8 cellular contexts compared by ENCODE assay signal in the genomic region with DNA sequence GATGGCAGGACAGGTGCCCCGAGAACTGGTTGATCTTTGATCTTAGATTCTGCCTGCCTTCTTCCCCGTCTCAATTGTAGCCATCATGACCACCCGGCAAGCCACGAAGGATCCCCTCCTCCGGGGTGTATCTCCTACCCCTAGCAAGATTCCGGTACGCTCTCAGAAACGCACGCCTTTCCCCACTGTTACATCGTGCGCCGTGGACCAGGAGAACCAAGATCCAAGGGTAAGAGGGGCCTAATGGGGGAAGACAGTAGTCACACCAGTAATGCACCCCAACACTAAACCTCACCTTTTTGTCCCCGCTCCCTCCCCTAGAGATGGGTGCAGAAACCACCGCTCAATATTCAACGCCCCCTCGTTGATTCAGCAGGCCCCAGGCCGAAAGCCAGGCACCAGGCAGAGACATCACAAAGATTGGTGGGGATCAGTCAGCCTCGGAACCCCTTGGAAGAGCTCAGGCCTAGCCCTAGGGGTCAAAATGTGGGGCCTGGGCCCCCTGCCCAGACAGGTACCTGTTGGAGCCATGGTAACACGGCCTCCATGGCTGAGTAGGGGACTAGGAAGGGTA. TPM values are rescaled to one million over a fixed set of nuclear protein-coding genes. Genes with fewer than 3 reads are reported as not detected.
A peak's percentile ranks its signal among the peaks of the same experiment; 100 is the strongest.
DNase-seq lines count a peak whose midpoint lies in the region; ATAC-seq and TF ChIP-seq lines count a peak whose summit lies in the region.

No MANE protein-coding gene starts in this region.

- H3K4me3 ChIP-seq in CD4-positive, alpha-beta memory T cell (ENCODE audit: low read length in 2 of 2), result peak overlapping the region; percentile 54 to 77
- peak overlapping the region; percentile 93 for H3K4me3 ChIP-seq in NB4 (ENCODE audit: low read depth, low read length)
- peak overlapping the region; percentile 93 for H3K4me3 ChIP-seq in endodermal cell (ENCODE audit: low read length)
- peak overlapping the region; percentile 86 to 93 for H3K4me3 ChIP-seq in neutrophil (ENCODE audit: low read depth in 1 of 2, low read length in 1 of 2)

- POLR2A ChIA-PET in CD4-positive, alpha-beta memory T cell (lab: Charles Lee; ENCODE audit: partially characterized antibody), result interaction anchor here (0.7 to 2.0 kb wide), 12 partner anchors 8 to 458 kb away, joined by 3 to 20 read pairs (median 6); a partner anchor contains a TSS

- 14 to 20% methylated on average over 9 to 19 of the region's 19 CpGs for WGBS in endodermal cell (ENCODE audit: insufficient coverage in 1 of 2, insufficient read length in 1 of 2), 2 experiments

- H3K4me1 ChIP-seq in CD4-positive, alpha-beta memory T cell (ENCODE audit: insufficient read depth, low read length), result peaks cover 14% of the 10 kb centered on the region
- peaks cover 4% of the 10 kb centered on the region for H3K4me1 ChIP-seq in endodermal cell (ENCODE audit: control insufficient read depth, insufficient read depth, low read length)
- peaks cover 18 to 20% of the 10 kb centered on the region in 2 experiments for H3K4me1 ChIP-seq in neutrophil (ENCODE audit: control insufficient read depth in 1 of 2, insufficient read depth in 1 of 2, low read depth in 1 of 2, low read length in 1 of 2)

- H3K27ac Mint-ChIP-seq in CD4-positive, alpha-beta memory T cell, result peak overlapping the region in 6 of 7 donors; percentile 59 to 96 (median 92)
- H3K27ac Mint-ChIP-seq in endodermal cell, result peak overlapping the region; percentile 99

- no peaks in the 10 kb centered on the region for H3K27me3 ChIP-seq in CD4-positive, alpha-beta memory T cell (ENCODE audit: insufficient read depth, low read length)
- H3K27me3 ChIP-seq in endodermal cell (ENCODE audit: control insufficient read depth, insufficient read depth, low read length, poor library complexity, severe bottlenecking) (peaks cover 11% of the 10 kb centered on the region), neutrophil (peaks cover 7% of the 10 kb centered on the region)

- H3K9me3 ChIP-seq in CD4-positive, alpha-beta memory T cell (ENCODE audit: control insufficient read depth in 1 of 2, low read length in 2 of 2), result no peaks in the 10 kb centered on the region
- H3K9me3 ChIP-seq in endodermal cell (ENCODE audit: control insufficient read depth, low read length), result no peaks in the 10 kb centered on the region
- H3K9me3 ChIP-seq in neutrophil, result no peaks in the 10 kb centered on the region

- no peaks in the 10 kb centered on the region for H3K27me3 Mint-ChIP-seq in CD4-positive, alpha-beta memory T cell
- peaks cover 11% of the 10 kb centered on the region for H3K27me3 Mint-ChIP-seq in endodermal cell (ENCODE audit: insufficient read depth)

- H3K36me3 Mint-ChIP-seq in CD4-positive, alpha-beta memory T cell, result no peaks in the 10 kb centered on the region
- peaks cover 18% of the 10 kb centered on the region for H3K36me3 Mint-ChIP-seq in endodermal cell (ENCODE audit: low read depth)

- peak overlapping the region; percentile 51 for H3K27ac ChIP-seq in CD4-positive, alpha-beta memory T cell (ENCODE audit: low read depth, low read length)
- no peak overlapping the region for H3K27ac ChIP-seq in endodermal cell (ENCODE audit: low read depth, low read length)
- no peak overlapping the region for H3K27ac ChIP-seq in neutrophil

- TF ChIP-seq CTCF in NB4 (IDR thresholded peaks at IDR 0.05; ENCODE audit: low read depth, low read length) (no peak), endodermal cell (conservative IDR thresholded peaks at IDR 0.05) (no peak), neutrophil (IDR thresholded peaks at IDR 0.05) (no peak)

- DNase-seq in CD4-positive, alpha-beta memory T cell, result peak in 1 of 5 donors; percentile 35
- no peak for DNase-seq in NB4 (ENCODE audit: low read depth)
- DNase-seq in endodermal cell, result no peak
- no peak for DNase-seq in NCI-H526 treated with DMSO at 0.1 percent for 48 hours (lab: John Stamatoyannopoulos, UW)
- DNase-seq in Kasumi-1 (lab: John Stamatoyannopoulos, UW), result no peak
- DNase-seq in activated gamma-delta T cell treated with Interleukin-2 at 50 U/mL for 16 hours, result no peak

- CTCF ChIA-PET in CD4-positive, alpha-beta memory T cell (lab: Charles Lee; ENCODE audit: partially characterized antibody), result interaction anchor here (0.8 to 2.9 kb wide), 9 partner anchors 8 to 235 kb away, joined by 3 to 24 read pairs (median 4); a partner anchor contains a TSS

- no peaks in the 10 kb centered on the region for H3K36me3 ChIP-seq in CD4-positive, alpha-beta memory T cell (ENCODE audit: insufficient read depth, low read length)
- H3K36me3 ChIP-seq in endodermal cell (ENCODE audit: control insufficient read depth, insufficient read depth, low read length) (peaks cover 27% of the 10 kb centered on the region), neutrophil (peaks cover 16% of the 10 kb centered on the region)

- H3K9me3 Mint-ChIP-seq in CD4-positive, alpha-beta memory T cell, result no peaks in the 10 kb centered on the region
- no peaks in the 10 kb centered on the region for H3K9me3 Mint-ChIP-seq in endodermal cell

- ATAC-seq in GM19452 (IDR thresholded peaks at IDR 0.05; ENCODE audit: unreplicated experiment), result no peak

- H3K4me1 Mint-ChIP-seq in CD4-positive, alpha-beta memory T cell, result peaks cover 14 to 24% (median 15%) of the 10 kb centered on the region in 4 donors
- peaks cover 12% of the 10 kb centered on the region for H3K4me1 Mint-ChIP-seq in endodermal cell

- intact Hi-C loops in CD4-positive, alpha-beta memory T cell (cut with micrococcal nuclease), result loop anchor here (1.0 kb wide), 2 partner anchors 14 to 44 kb away; a partner anchor contains a TSS

- peak overlapping the region; percentile 92 to 99 (median 96) for H3K4me3 Mint-ChIP-seq in CD4-positive, alpha-beta memory T cell
- peak overlapping the region; percentile 99 for H3K4me3 Mint-ChIP-seq in endodermal cell

- TF ChIP-seq POLR2A in NB4 (IDR thresholded peaks at IDR 0.05; ENCODE audit: extremely low read depth, insufficient read length), result no peak

- H3K9ac ChIP-seq in endodermal cell (ENCODE audit: extremely low read depth, low read length, poor library complexity, severe bottlenecking), result peak overlapping the region; percentile 84

RNA-seq across cellular contexts. Expression of a gene that starts 0.6 kb away (rescaled TPM):
- under 1 TPM; 0.26 to 0.80 TPM for total RNA-seq in CD4-positive, alpha-beta memory T cell
- under 1 TPM in 1 of 2 donors, not detected in 1; 0.63 TPM for polyA plus RNA-seq in CD4-positive, alpha-beta memory T cell
- total RNA-seq in endodermal cell, result 10 to 100 TPM; 60.5 to 87.4 TPM
- 89.3 TPM for polyA plus RNA-seq in endodermal cell (2013, experiment 1 of 2)
- polyA plus RNA-seq in endodermal cell (2013, experiment 2 of 2), result 86.0 TPM

RNA-seq across cellular contexts. Expression of a gene that starts 13.4 kb away (rescaled TPM):
- total RNA-seq in CD4-positive, alpha-beta memory T cell, result not detected
- not detected for polyA plus RNA-seq in CD4-positive, alpha-beta memory T cell
- under 1 TPM; 0.20 to 0.38 TPM for total RNA-seq in endodermal cell
- 31.0 TPM for polyA plus RNA-seq in endodermal cell (2013, experiment 1 of 2)
- polyA plus RNA-seq in endodermal cell (2013, experiment 2 of 2), result 38.9 TPM

RNA-seq across cellular contexts. Expression of a gene that starts 23.1 kb away (rescaled TPM):
- not detected for total RNA-seq in CD4-positive, alpha-beta memory T cell
- not detected for polyA plus RNA-seq in CD4-positive, alpha-beta memory T cell
- 1 to 10 TPM; 1.9 to 4.6 TPM for total RNA-seq in endodermal cell
- 1.9 TPM for polyA plus RNA-seq in endodermal cell (2013, experiment 1 of 2)
- polyA plus RNA-seq in endodermal cell (2013, experiment 2 of 2), result 2.2 TPM

RNA-seq across cellular contexts. Expression of a gene that starts 28.7 kb away (rescaled TPM):
- under 1 TPM in 1 of 2 experiments, not detected in 1; 0.39 TPM for total RNA-seq in CD4-positive, alpha-beta memory T cell
- under 1 TPM in 1 of 2 donors, not detected in 1; 0.87 TPM for polyA plus RNA-seq in CD4-positive, alpha-beta memory T cell
- under 1 TPM; 0.42 to 0.51 TPM for total RNA-seq in endodermal cell
- 18.3 TPM for polyA plus RNA-seq in endodermal cell (2013, experiment 1 of 2)
- 16.8 TPM for polyA plus RNA-seq in endodermal cell (2013, experiment 2 of 2)

RNA-seq across cellular contexts. Expression of a gene that starts 43.7 kb away (rescaled TPM):
- 1 to 10 TPM; 4.9 to 7.8 TPM for total RNA-seq in CD4-positive, alpha-beta memory T cell
- polyA plus RNA-seq in CD4-positive, alpha-beta memory T cell, result 1 to 10 TPM; 4.3 to 5.2 TPM
- total RNA-seq in endodermal cell, result 10 to 100 TPM; 50.2 to 64.8 TPM
- 52.3 TPM for polyA plus RNA-seq in endodermal cell (2013, experiment 1 of 2)
- polyA plus RNA-seq in endodermal cell (2013, experiment 2 of 2), result 46.9 TPM

Comparison
In these comparisons a context has a peak if more than half of its experiments do, and no peak if none do; other contexts are left out.
1. RNA of a gene that starts 0.6 kb away (total RNA-seq): 60.5 to 87.4 TPM in endodermal cell; 0.26 to 0.80 TPM in CD4-positive, alpha-beta memory T cell; every median in the first group is over 10 times any median in the second.
2. Peak in every context shown above with its lines, with median percentiles within 50 percentile points of each other: H3K4me3 ChIP-seq.